Comparison of ENCODE assay signal across 13 cellular contexts in the genomic region with DNA sequence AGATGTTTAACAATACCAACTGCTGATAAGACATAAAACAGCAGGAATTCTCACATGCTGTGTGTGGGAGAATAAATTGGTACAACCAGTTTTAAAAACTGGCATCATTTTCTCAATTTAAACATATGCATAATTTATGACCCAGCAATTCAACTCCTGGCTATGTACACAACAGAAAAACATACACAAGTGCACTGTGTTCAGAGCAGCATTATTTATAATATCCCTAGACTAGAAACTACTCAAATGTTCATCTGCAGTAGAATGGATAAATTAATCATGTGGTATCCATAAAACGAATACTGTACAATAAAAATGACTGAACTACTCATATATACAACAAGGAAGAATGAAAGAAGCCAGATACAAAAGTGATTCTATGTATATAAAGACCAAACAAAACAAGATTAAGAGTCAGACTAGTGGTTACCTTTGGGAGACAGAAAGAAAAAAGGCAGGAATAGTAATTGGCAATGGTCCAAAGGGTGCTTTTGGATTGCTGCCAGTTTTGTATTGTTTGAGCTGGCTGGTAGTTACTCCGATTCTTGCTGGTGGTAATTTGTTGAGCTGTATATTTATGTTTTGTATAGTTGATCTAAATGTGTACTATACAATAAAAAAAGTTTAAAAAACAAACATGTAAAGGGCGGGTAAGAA.
DNase-seq lines count a peak whose midpoint lies in the region; ATAC-seq and TF ChIP-seq lines count a peak whose summit lies in the region.
"Had no signal": no experiment of that assay in that cellular context is flagged by ENCODE, and none has a peak within 500 bp of the region (broad histone marks: within the 10 kb centered on the region; RNA-seq: fewer than 3 reads in every experiment).

No MANE protein-coding gene starts in this region.

- H3K36me3 Mint-ChIP-seq in natural killer cell = no peaks in the 10 kb centered on the region
- H3K36me3 Mint-ChIP-seq: naive B cell had no signal

- peaks cover 0 to 3% of the 10 kb centered on the region in 2 donors for H3K27me3 Mint-ChIP-seq in natural killer cell (ENCODE audit: low read depth in 2 of 2)

- H3K4me3 Mint-ChIP-seq in natural killer cell = no peak overlapping the region
- H3K4me3 Mint-ChIP-seq: activated T-cell treated with anti-CD3 and anti-CD28 coated beads, Interleukin-2, amount 50 U/mL, for 72 hours; naive B cell had no signal

- no peak for ATAC-seq in natural killer cell
- ATAC-seq: activated T-cell treated with anti-CD3 and anti-CD28 coated beads, Interleukin-2, amount 50 U/mL, for 72 hours had no signal

- TF ChIP-seq CTCF in natural killer cell (IDR thresholded peaks at IDR 0.05) = no peak
- no peak for TF ChIP-seq CTCF in lower leg skin (IDR thresholded peaks at IDR 0.05)

- no peak for TF ChIP-seq POLR2A in lower leg skin (IDR thresholded peaks at IDR 0.05)

- DNase-seq in DMS53 (lab: John Stamatoyannopoulos, UW) = peak; percentile 76
- DNase-seq in NCI-H1417 (lab: John Stamatoyannopoulos, UW) = peak; percentile 94 to 100 (median 97)
- DNase-seq in NCI-H526 (lab: John Stamatoyannopoulos, UW) = peak; percentile 59 to 62
- peak; percentile 71 for DNase-seq in dermis blood vessel endothelial cell
- DNase-seq in AG20443 (ENCODE audit: low spot score) = no peak
- DNase-seq in natural killer cell = no peak
- no peak for DNase-seq in lower leg skin (ENCODE audit: low spot score in 2 of 2)
- DNase-seq in middle frontal gyrus (ENCODE audit: extremely low spot score, low spot score) = no peak
- DNase-seq: activated CD4-positive, CD25-positive, alpha-beta regulatory T cell treated with anti-CD3 and anti-CD28 coated beads, Interleukin-2, amount 50 U/mL, for 72 hours; activated T-cell treated with anti-CD3 and anti-CD28 coated beads, Interleukin-2, amount 50 U/mL, for 72 hours; foreskin fibroblast; naive B cell; retina had no signal

- no peaks in the 10 kb centered on the region for H3K9me3 Mint-ChIP-seq in natural killer cell
- H3K9me3 Mint-ChIP-seq: activated T-cell treated with anti-CD3 and anti-CD28 coated beads, Interleukin-2, amount 50 U/mL, for 72 hours; naive B cell had no signal

- no peak overlapping the region for H3K4me3 ChIP-seq in lower leg skin (ENCODE audit: low read depth, poor library complexity, severe bottlenecking)

- peaks cover 0 to 6% of the 10 kb centered on the region in 2 donors for H3K4me1 Mint-ChIP-seq in natural killer cell
- H3K4me1 Mint-ChIP-seq: naive B cell had no signal

- 44 to 47% methylated on average over 3 of the region's 3 CpGs for WGBS in lower leg skin, 2 donors

- no peak overlapping the region for H3K27ac Mint-ChIP-seq in natural killer cell
- H3K27ac Mint-ChIP-seq: activated T-cell treated with anti-CD3 and anti-CD28 coated beads, Interleukin-2, amount 50 U/mL, for 72 hours; naive B cell had no signal

- intact Hi-C loops in natural killer cell (cut with micrococcal nuclease) (no loop called here), lower leg skin (cut with DNase I; ENCODE audit: low total_unique reads) (no loop called here)

Comparison
In these comparisons a context has a peak if more than half of its experiments do, and no peak if none do; other contexts are left out.
1. DNase-seq: peak in DMS53 (single experiment), NCI-H1417 (3 of 3), NCI-H526 (2 of 2) and dermis blood vessel endothelial cell (single experiment); none in AG20443 (single experiment), natural killer cell (single experiment), lower leg skin (0 of 2) and middle frontal gyrus (single experiment).